ENCODE assay signal across 24 cellular contexts in the genomic region with DNA sequence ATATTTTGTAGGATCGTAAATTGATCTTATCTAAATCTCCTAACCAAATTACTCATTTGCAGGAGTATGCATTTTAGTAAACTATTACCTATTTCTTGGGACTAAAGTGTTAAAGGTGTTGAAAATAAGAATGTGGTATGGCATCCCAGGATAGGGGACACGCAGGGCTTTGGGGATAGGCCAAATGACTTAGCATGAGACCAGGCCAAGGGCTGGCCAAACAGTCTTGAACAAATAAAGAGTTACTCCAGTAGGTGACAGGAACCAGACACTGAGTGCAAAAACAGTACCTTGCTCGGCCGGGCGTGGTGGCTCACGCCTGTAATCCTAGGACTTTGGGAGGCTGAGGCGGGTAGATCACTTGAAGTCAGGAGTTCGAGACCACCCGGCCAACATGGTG. TPM values are rescaled to one million over a fixed set of nuclear protein-coding genes. Genes with fewer than 3 reads are reported as not detected.
DNase-seq lines count a peak whose midpoint lies in the region; ATAC-seq and TF ChIP-seq lines count a peak whose summit lies in the region.
"Had no signal": no experiment of that assay in that cellular context is flagged by ENCODE, and none has a peak within 500 bp of the region (broad histone marks: within the 10 kb centered on the region; RNA-seq: fewer than 3 reads in every experiment).

No MANE protein-coding gene starts in this region.

- H4K8ac ChIP-seq in IMR-90 (ENCODE audit: low read depth in 2 of 2, low read length in 2 of 2): no peak overlapping the region

- WGBS in IMR-90 (ENCODE audit: extremely low coverage in 2 of 2, insufficient read length in 1 of 2), 2 experiments: 100% methylated on average over 1 of the region's 9 CpGs; no CpG with 5 or more reads in 1 of the 2 experiments
- WGBS in smooth muscle cell (ENCODE audit: low lambda C conversion rate): 83% methylated on average over 9 of the region's 9 CpGs

- in situ Hi-C loops in IMR-90 (cut with MboI; ENCODE audit: low sequenced_read_pairs): no loop called here

- H3K9ac ChIP-seq in IMR-90 (ENCODE audit: low read depth, low read length) (no peak overlapping the region), colonic mucosa (ENCODE audit: low read depth in 2 of 2, low read length in 2 of 2) (no peak overlapping the region), mucosa of rectum (ENCODE audit: low read depth in 1 of 2, low read length in 2 of 2) (no peak overlapping the region), smooth muscle cell (ENCODE audit: low read depth) (no peak overlapping the region)

- no peak overlapping the region for H3K18ac ChIP-seq in IMR-90 (ENCODE audit: low read depth, low read length)

- dilution Hi-C loops in IMR-90 (cut with HindIII; ENCODE audit: low sequenced_read_pairs, unreplicated experiment): no loop called here

- BruUV-seq in IMR-90 (replicated peaks; lab: Mats Ljungman, UMichigan): no TSS peak

- H3K27me3 Mint-ChIP-seq in type B pancreatic cell: no peaks in the 10 kb centered on the region
- no peaks in the 10 kb centered on the region for H3K27me3 Mint-ChIP-seq in naive thymus-derived CD4-positive, alpha-beta T cell
- H3K27me3 Mint-ChIP-seq: CD4-positive, alpha-beta T cell; IgD-negative memory B cell; naive thymus-derived CD8-positive, alpha-beta T cell had no signal

- H3F3A ChIP-seq in smooth muscle cell (ENCODE audit: low read depth): no peaks in the 10 kb centered on the region

- peak overlapping the region; percentile 14; the same call in 1 of the 2 replicates for H2BK20ac ChIP-seq in IMR-90 (ENCODE audit: low read depth, low read length)

- DNase-seq in IMR-90 (no peak), colonic mucosa (peak; percentile 40), type B pancreatic cell (ENCODE audit: extremely low spot score, unreplicated experiment) (no peak), Right ventricle myocardium superior (no peak), smooth muscle cell (lab: John Stamatoyannopoulos, UW; ENCODE audit: unreplicated experiment) (no peak)
- DNase-seq in naive thymus-derived CD4-positive, alpha-beta T cell: no peak
- DNase-seq: activated CD4-positive, alpha-beta T cell treated with anti-CD3 and anti-CD28 coated beads for 48 hours; activated gamma-delta T cell treated with Interleukin-2 at 50 U/mL for 16 hours; activated T-cell treated with anti-CD3 and anti-CD28 coated beads, Interleukin-2, amount 50 U/mL, for 1 hour; CD4-positive, alpha-beta T cell; dorsolateral prefrontal cortex; EL; left ventricle myocardium superior; naive thymus-derived CD8-positive, alpha-beta T cell; NCI-H1105; NCI-H2029 treated with DMSO at 0.1 percent for 48 hours; NCI-H226; NCI-H774; ovary; stimulated activated CD4-positive, alpha-beta T cell treated with anti-CD3 and anti-CD28 coated beads, Interleukin-2, amount 100 ng/mL, for 48 hours; upper lobe of left lung had no signal

- H4K20me1 ChIP-seq in IMR-90 (ENCODE audit: insufficient read depth, low read length) (no peaks in the 10 kb centered on the region), smooth muscle cell (ENCODE audit: low read depth) (no peaks in the 10 kb centered on the region)

- no peak overlapping the region for H3K4me3 ChIP-seq in IMR-90 (ENCODE audit: insufficient read depth, low read depth, low read length)
- no peak overlapping the region for H3K4me3 ChIP-seq in colonic mucosa
- H3K4me3 ChIP-seq in mucosa of rectum (ENCODE audit: low read length in 2 of 2): no peak overlapping the region
- H3K4me3 ChIP-seq in naive thymus-derived CD4-positive, alpha-beta T cell (ENCODE audit: low read length): no peak overlapping the region
- no peak overlapping the region for H3K4me3 ChIP-seq in smooth muscle cell
- H3K4me3 ChIP-seq: dorsolateral prefrontal cortex, ovary, upper lobe of left lung had no signal

- H3K79me2 ChIP-seq in smooth muscle cell (ENCODE audit: low read depth): no peaks in the 10 kb centered on the region

- H2AK9ac ChIP-seq in IMR-90 (replicated peaks; ENCODE audit: low read depth, low read length, poor library complexity): no peak overlapping the region

- H3K4me2 ChIP-seq in IMR-90 (ENCODE audit: low read depth, low read length): no peak overlapping the region
- no peak overlapping the region for H3K4me2 ChIP-seq in smooth muscle cell

- TF ChIP-seq CTCF in IMR-90 (conservative IDR thresholded peaks at IDR 0.05; ENCODE audit: low read depth, low read length): no peak
- no peak for TF ChIP-seq CTCF in colonic mucosa (IDR thresholded peaks at IDR 0.05)
- TF ChIP-seq CTCF in type B pancreatic cell (conservative IDR thresholded peaks at IDR 0.05): no peak
- no peak for TF ChIP-seq CTCF in smooth muscle cell (IDR thresholded peaks at IDR 0.05; ENCODE audit: borderline replicate concordance, insufficient read depth, poor library complexity, severe bottlenecking)

- H3K36me3 ChIP-seq in IMR-90 (ENCODE audit: control insufficient read depth, insufficient read depth, low read length): peaks cover 18% of the 10 kb centered on the region
- peaks cover 6% of the 10 kb centered on the region for H3K36me3 ChIP-seq in colonic mucosa
- peaks cover 17 to 37% of the 10 kb centered on the region in 2 donors for H3K36me3 ChIP-seq in mucosa of rectum (ENCODE audit: control insufficient read depth in 2 of 2, insufficient read depth in 2 of 2, low read length in 2 of 2)
- peaks cover 0 to 74% (median 0%) of the 10 kb centered on the region in 3 experiments for H3K36me3 ChIP-seq in naive thymus-derived CD4-positive, alpha-beta T cell (ENCODE audit: control insufficient read depth in 2 of 3, insufficient read depth in 3 of 3, low read length in 3 of 3)
- no peaks in the 10 kb centered on the region for H3K36me3 ChIP-seq in smooth muscle cell (ENCODE audit: low read depth)
- H3K36me3 ChIP-seq: ovary had no signal

- no peak for TF ChIP-seq RAD21 in IMR-90 (IDR thresholded peaks at IDR 0.05; ENCODE audit: low read length)

- H3K27ac Mint-ChIP-seq in type B pancreatic cell: peak overlapping the region; percentile 58
- H3K27ac Mint-ChIP-seq in naive thymus-derived CD4-positive, alpha-beta T cell: peak overlapping the region in 1 of 9 donors; percentile 19
- H3K27ac Mint-ChIP-seq: CD4-positive, alpha-beta T cell; IgD-negative memory B cell had no signal

- H3K14ac ChIP-seq in IMR-90 (replicated peaks; ENCODE audit: low read depth, low read length): no peak overlapping the region

- POLR2A ChIA-PET in IMR-90 (lab: Charles Lee; ENCODE audit: unreplicated experiment): no interaction called here
- POLR2A ChIA-PET in naive thymus-derived CD4-positive, alpha-beta T cell (lab: Charles Lee): no interaction called here

- ATAC-seq in IMR-90 (ENCODE audit: low read depth): no peak
- no peak for ATAC-seq in naive thymus-derived CD4-positive, alpha-beta T cell
- ATAC-seq in Right ventricle myocardium superior (ENCODE audit: poor library complexity): no peak
- ATAC-seq: left ventricle myocardium superior; naive thymus-derived CD8-positive, alpha-beta T cell; Right ventricle myocardium inferior had no signal

- H4K5ac ChIP-seq in IMR-90 (ENCODE audit: low read depth, low read length): no peak overlapping the region

- no peak overlapping the region for H4K91ac ChIP-seq in IMR-90 (ENCODE audit: insufficient read depth, low read depth, low read length)

- H3K27me3 ChIP-seq in IMR-90 (ENCODE audit: control insufficient read depth, insufficient read depth, low read length) (no peaks in the 10 kb centered on the region), colonic mucosa (no peaks in the 10 kb centered on the region), mucosa of rectum (ENCODE audit: control insufficient read depth in 2 of 2, insufficient read depth in 2 of 2, low read length in 2 of 2) (no peaks in the 10 kb centered on the region), smooth muscle cell (ENCODE audit: low read depth) (no peaks in the 10 kb centered on the region)
- H3K27me3 ChIP-seq in naive thymus-derived CD4-positive, alpha-beta T cell (ENCODE audit: control insufficient read depth in 2 of 2, insufficient read depth in 2 of 2, low read length in 2 of 2): no peaks in the 10 kb centered on the region
- H3K27me3 ChIP-seq: dorsolateral prefrontal cortex, ovary, upper lobe of left lung had no signal

- H3K56ac ChIP-seq in IMR-90 (ENCODE audit: extremely low read depth, insufficient read depth, low read length): no peak overlapping the region

- no peaks in the 10 kb centered on the region for H3K9me3 ChIP-seq in IMR-90 (ENCODE audit: control insufficient read depth, insufficient read depth, low read length)
- H3K9me3 ChIP-seq in colonic mucosa: no peaks in the 10 kb centered on the region
- H3K9me3 ChIP-seq in mucosa of rectum (ENCODE audit: control insufficient read depth in 2 of 2, low read length in 2 of 2): no peaks in the 10 kb centered on the region
- H3K9me3 ChIP-seq in naive thymus-derived CD4-positive, alpha-beta T cell (ENCODE audit: control insufficient read depth in 2 of 3, low read length in 3 of 3): no peaks in the 10 kb centered on the region
- H3K9me3 ChIP-seq in smooth muscle cell (replicated peaks; ENCODE audit: low read depth): no peaks in the 10 kb centered on the region
- H3K9me3 ChIP-seq: ovary, upper lobe of left lung had no signal

- peak overlapping the region; percentile 14; the same call in 1 of the 2 replicates for H2BK120ac ChIP-seq in IMR-90 (ENCODE audit: low read depth, low read length)

- H2AFZ ChIP-seq in IMR-90 (replicated peaks; ENCODE audit: low read length, poor library complexity) (no peak overlapping the region), smooth muscle cell (ENCODE audit: low read depth) (no peak overlapping the region)

- no peak overlapping the region for H3K4me3 Mint-ChIP-seq in type B pancreatic cell
- H3K4me3 Mint-ChIP-seq in naive thymus-derived CD4-positive, alpha-beta T cell: no peak overlapping the region
- H3K4me3 Mint-ChIP-seq: CD4-positive, alpha-beta T cell; IgD-negative memory B cell; naive thymus-derived CD8-positive, alpha-beta T cell had no signal

- no peak for TF ChIP-seq POLR2A in IMR-90 (IDR thresholded peaks at IDR 0.05; ENCODE audit: low read depth, low read length)

- intact Hi-C loops in IMR-90 (cut with micrococcal nuclease): no loop called here
- intact Hi-C loops in colonic mucosa (cut with DNase I): no loop called here
- intact Hi-C loops in naive thymus-derived CD4-positive, alpha-beta T cell (cut with micrococcal nuclease): no loop called here
- intact Hi-C loops in Right ventricle myocardium superior (cut with DNase I): no loop called here

- CTCF ChIA-PET in IMR-90 (lab: Yijun Ruan, JAX): interaction anchor here (1.3 kb wide), 1 partner anchor 18 kb away, joined by 3 read pairs; no protein-coding TSS in a partner anchor
- CTCF ChIA-PET in naive thymus-derived CD4-positive, alpha-beta T cell (lab: Charles Lee): interaction anchor here (0.6 kb wide), 1 partner anchor 8 kb away, joined by 3 read pairs; no protein-coding TSS in a partner anchor

- H3K9me3 Mint-ChIP-seq in type B pancreatic cell: no peaks in the 10 kb centered on the region
- H3K9me3 Mint-ChIP-seq in naive thymus-derived CD4-positive, alpha-beta T cell: peaks cover 0 to 2% (median 0%) of the 10 kb centered on the region in 11 donors
- H3K9me3 Mint-ChIP-seq: CD4-positive, alpha-beta T cell; IgD-negative memory B cell; naive thymus-derived CD8-positive, alpha-beta T cell had no signal

- peak overlapping the region; percentile 4 for H2BK5ac ChIP-seq in IMR-90 (ENCODE audit: low read depth, low read length, poor library complexity, severe bottlenecking)

- peaks cover 15% of the 10 kb centered on the region for H3K4me1 Mint-ChIP-seq in type B pancreatic cell (ENCODE audit: unreplicated experiment)
- H3K4me1 Mint-ChIP-seq in naive thymus-derived CD4-positive, alpha-beta T cell: no peaks in the 10 kb centered on the region
- H3K4me1 Mint-ChIP-seq: naive thymus-derived CD8-positive, alpha-beta T cell had no signal

- 0 out of 2 replicates have a peak overlapping the region, but pooled peaks have one; percentile 25 for H3K4ac ChIP-seq in IMR-90 (ENCODE audit: low read depth, low read length)

- H3K27ac ChIP-seq in IMR-90 (ENCODE audit: insufficient read depth, low read length): no peak overlapping the region
- peak overlapping the region; percentile 42 for H3K27ac ChIP-seq in colonic mucosa
- H3K27ac ChIP-seq in mucosa of rectum (ENCODE audit: low read depth in 2 of 2, low read length in 2 of 2): peak overlapping the region; percentile 61 to 69
- no peak overlapping the region for H3K27ac ChIP-seq in naive thymus-derived CD4-positive, alpha-beta T cell (ENCODE audit: low read depth, low read length)
- H3K27ac ChIP-seq in smooth muscle cell (ENCODE audit: low read depth): no peak overlapping the region
- H3K27ac ChIP-seq: ovary had no signal

- 0 out of 2 replicates have a peak overlapping the region, but pooled peaks have one; percentile 33 for H3K23ac ChIP-seq in IMR-90 (ENCODE audit: low read depth, low read length)

- H2AK5ac ChIP-seq in IMR-90 (ENCODE audit: low read depth, low read length): no peak overlapping the region

- no peak overlapping the region; the same call in 2 of the 3 replicates for H2BK15ac ChIP-seq in IMR-90 (ENCODE audit: low read depth, low read length)

- H3K4me1 ChIP-seq in IMR-90 (ENCODE audit: control insufficient read depth, insufficient read depth, low read length) (peaks cover 38% of the 10 kb centered on the region), colonic mucosa (peaks cover 4% of the 10 kb centered on the region), mucosa of rectum (ENCODE audit: control insufficient read depth in 2 of 2, insufficient read depth in 2 of 2, low read length in 2 of 2) (peaks cover 20 to 45% of the 10 kb centered on the region in 2 donors), smooth muscle cell (ENCODE audit: low read depth) (no peaks in the 10 kb centered on the region)
- H3K4me1 ChIP-seq in naive thymus-derived CD4-positive, alpha-beta T cell (ENCODE audit: control insufficient read depth in 2 of 2, insufficient read depth in 2 of 2, low read length in 2 of 2): no peaks in the 10 kb centered on the region

- H3K79me1 ChIP-seq in IMR-90 (ENCODE audit: low read depth in 1 of 2, low read length in 2 of 2): peaks cover 18 to 67% of the 10 kb centered on the region in 2 experiments

- H3K36me3 Mint-ChIP-seq in type B pancreatic cell: peaks cover 3% of the 10 kb centered on the region
- peaks cover 2 to 64% (median 9%) of the 10 kb centered on the region in 5 donors for H3K36me3 Mint-ChIP-seq in naive thymus-derived CD4-positive, alpha-beta T cell

- H3K9me1 ChIP-seq in IMR-90 (ENCODE audit: insufficient read depth, low read length): peaks cover 32% of the 10 kb centered on the region

RNA-seq across cellular contexts. Expression of gene TBC1D2, which starts 25.1 kb away (rescaled TPM):
- total RNA-seq in IMR-90 (2012; rRNA removed) (35.6 and 36.9 TPM in 2 replicates), colonic mucosa (10 to 100 TPM; 20.1 to 26.9 TPM), type B pancreatic cell (ENCODE audit: low replicate concordance) (9.4 and 20.9 TPM in 2 replicates), Right ventricle myocardium superior (2.0 TPM), smooth muscle cell (7.7 and 9.3 TPM in 2 replicates)
- polyA plus RNA-seq in IMR-90 (2012; rRNA removed) (62.7 and 75.3 TPM in 2 replicates), smooth muscle cell (8.6 and 14.1 TPM in 2 replicates)
- polyA plus RNA-seq in IMR-90 (2012; cell fraction: cytosol; rRNA removed): 64.9 and 68.1 TPM in 2 replicates
- 82.5 and 192 TPM in 2 replicates for polyA plus RNA-seq in IMR-90 (2012; cell fraction: nucleus; rRNA removed; ENCODE audit: low replicate concordance)
- 10 to 100 TPM in 1 of 5 experiments, 1 to 10 TPM in 4; 4.9 to 16.6 (median 8.8) TPM for total RNA-seq in naive thymus-derived CD4-positive, alpha-beta T cell
- polyA plus RNA-seq in naive thymus-derived CD4-positive, alpha-beta T cell: 1 to 10 TPM; 3.3 to 8.8 TPM

RNA-seq across cellular contexts. Expression of gene CORO2A, which starts 37.9 kb away (rescaled TPM):
- 1.9 and 2.2 TPM in 2 replicates for total RNA-seq in IMR-90 (2012; rRNA removed)
- polyA plus RNA-seq in IMR-90 (2012; rRNA removed): 1.9 and 2.2 TPM in 2 replicates
- polyA plus RNA-seq in IMR-90 (2012; cell fraction: cytosol; rRNA removed): 1.4 and 1.5 TPM in 2 replicates
- 1.2 and 1.6 TPM in 2 replicates for polyA plus RNA-seq in IMR-90 (2012; cell fraction: nucleus; rRNA removed; ENCODE audit: low replicate concordance)
- 10 to 100 TPM; 53.8 to 68.1 TPM for total RNA-seq in colonic mucosa
- 9.9 and 28.5 TPM in 2 replicates for total RNA-seq in type B pancreatic cell (ENCODE audit: low replicate concordance)
- 1 to 10 TPM; 3.0 to 9.7 (median 7.7) TPM for total RNA-seq in naive thymus-derived CD4-positive, alpha-beta T cell
- polyA plus RNA-seq in naive thymus-derived CD4-positive, alpha-beta T cell: 1 to 10 TPM; 6.6 to 9.0 TPM
- 0.30 TPM for total RNA-seq in Right ventricle myocardium superior
- 5.8 and 6.0 TPM in 2 replicates for total RNA-seq in smooth muscle cell
- polyA plus RNA-seq in smooth muscle cell: 4.7 and 6.8 TPM in 2 replicates

Comparison
In these comparisons a context has a peak if more than half of its experiments do, and no peak if none do; other contexts are left out.
1. H3K27ac ChIP-seq: peak in colonic mucosa (single experiment) and mucosa of rectum (2 of 2); none in IMR-90 (single experiment), naive thymus-derived CD4-positive, alpha-beta T cell (single experiment) and smooth muscle cell (single experiment).